ENCODE assay signal across 1 cellular context in genomic region chr12:30754383-30754749, GRCh38.
TF ChIP-seq lines count a peak whose summit lies in the region.

No MANE protein-coding gene starts in this region.

TF ChIP-seq in SK-N-SH treated with all-trans-retinoic acid at 6 μM for 48 hours, 23 proteins besides CTCF, POLR2A, EP300 and RAD21 (continued from another document):
- TF ChIP-seq ZFP3 (CRISPR knock-in tag; IDR thresholded peaks at IDR 0.05) (no peak), POU6F1 (CRISPR knock-in tag; IDR thresholded peaks at IDR 0.05; ENCODE audit: borderline replicate concordance, low read depth) (no peak), ZNF8 (CRISPR knock-in tag; IDR thresholded peaks at IDR 0.05) (no peak), CSDC2 (CRISPR knock-in tag; IDR thresholded peaks at IDR 0.05) (no peak), PPARA (CRISPR knock-in tag; IDR thresholded peaks at IDR 0.05; ENCODE audit: borderline replicate concordance) (no peak), TOX (CRISPR knock-in tag; IDR thresholded peaks at IDR 0.05; ENCODE audit: borderline replicate concordance) (no peak), RARB (CRISPR knock-in tag; IDR thresholded peaks at IDR 0.05) (no peak), ZNF565 (CRISPR knock-in tag; conservative IDR thresholded peaks at IDR 0.05; ENCODE audit: low read depth) (no peak), ZC3H10 (CRISPR knock-in tag; IDR thresholded peaks at IDR 0.05) (no peak), ARNTL (CRISPR knock-in tag; IDR thresholded peaks at IDR 0.05; ENCODE audit: borderline replicate concordance, low read depth) (no peak)
